In genomic region chr5:131545856-131546255, GRCh38 we compare ENCODE assay signal across 10 cellular contexts.
DNase-seq lines count a peak whose midpoint lies in the region; ATAC-seq and TF ChIP-seq lines count a peak whose summit lies in the region.
"Had no signal": no experiment of that assay in that cellular context is flagged by ENCODE, and none has a peak within 500 bp of the region (broad histone marks: within the 10 kb centered on the region; RNA-seq: fewer than 3 reads in every experiment).

No MANE protein-coding gene starts in this region.

- no peak overlapping the region for H3K27ac ChIP-seq in colonic mucosa
- H3K27ac ChIP-seq: gastroesophageal sphincter had no signal

- 0 out of 2 replicates have a peak, but pooled peaks cover 1% of the 10 kb centered on the region for H3K27me3 Mint-ChIP-seq in HFFc6 (ENCODE audit: insufficient read depth)
- no peaks in the 10 kb centered on the region for H3K27me3 Mint-ChIP-seq in activated naive CD8-positive, alpha-beta T cell treated with anti-CD3 and anti-CD28 coated beads, Interleukin-2, amount 10 ng/mL, durations not matched to agents 7 days and 5 days
- H3K27me3 Mint-ChIP-seq: activated CD8-positive, alpha-beta memory T cell treated with anti-CD3 and anti-CD28 coated beads, Interleukin-2, amount 10 ng/mL, durations not matched to agents 7 days and 5 days had no signal

- H3K27ac Mint-ChIP-seq in HFFc6: peak overlapping the region; percentile 45
- H3K27ac Mint-ChIP-seq in activated naive CD8-positive, alpha-beta T cell treated with anti-CD3 and anti-CD28 coated beads, Interleukin-2, amount 10 ng/mL, durations not matched to agents 7 days and 5 days: no peak overlapping the region
- H3K27ac Mint-ChIP-seq: activated CD8-positive, alpha-beta memory T cell treated with anti-CD3 and anti-CD28 coated beads, Interleukin-2, amount 10 ng/mL, durations not matched to agents 7 days and 5 days had no signal

- no peak for ATAC-seq in activated naive CD8-positive, alpha-beta T cell treated with anti-CD3 and anti-CD28 coated beads, Interleukin-2, amount 10 ng/mL, durations not matched to agents 7 days and 5 days (ENCODE audit: low read depth)
- ATAC-seq in HG03342 (IDR thresholded peaks at IDR 0.05; ENCODE audit: unreplicated experiment): no peak
- ATAC-seq: activated CD8-positive, alpha-beta memory T cell treated with anti-CD3 and anti-CD28 coated beads, Interleukin-2, amount 10 ng/mL, durations not matched to agents 7 days and 5 days; gastroesophageal sphincter had no signal

- TF ChIP-seq CTCF in AG10803 (conservative IDR thresholded peaks at IDR 0.05; ENCODE audit: low read length): no peak
- no peak for TF ChIP-seq CTCF in HFFc6 (IDR thresholded peaks at IDR 0.05)
- TF ChIP-seq CTCF in colonic mucosa (IDR thresholded peaks at IDR 0.05): no peak

- H3K36me3 Mint-ChIP-seq in HFFc6 (ENCODE audit: low read depth): peaks cover 12% of the 10 kb centered on the region; the same call in 1 of the 2 replicates
- H3K36me3 Mint-ChIP-seq in activated naive CD8-positive, alpha-beta T cell treated with anti-CD3 and anti-CD28 coated beads, Interleukin-2, amount 10 ng/mL, durations not matched to agents 7 days and 5 days: peaks cover 52% of the 10 kb centered on the region

- no peaks in the 10 kb centered on the region for H3K9me3 ChIP-seq in colonic mucosa
- H3K9me3 ChIP-seq: gastroesophageal sphincter had no signal

- no peaks in the 10 kb centered on the region for H3K4me1 ChIP-seq in colonic mucosa
- H3K4me1 ChIP-seq: gastroesophageal sphincter had no signal

- no peak overlapping the region for H3K9ac ChIP-seq in colonic mucosa (ENCODE audit: low read depth in 2 of 2, low read length in 2 of 2)

- POLR2A ChIA-PET in activated naive CD8-positive, alpha-beta T cell treated with anti-CD3 and anti-CD28 coated beads, Interleukin-2, amount 10 ng/mL, durations not matched to agents 7 days and 5 days (lab: Charles Lee): interaction anchor here (0.8 kb wide), 1 partner anchor 13 kb away, joined by 3 read pairs; no protein-coding TSS in a partner anchor

- no peaks in the 10 kb centered on the region for H3K36me3 ChIP-seq in colonic mucosa

- no peaks in the 10 kb centered on the region for H3K9me3 Mint-ChIP-seq in HFFc6
- H3K9me3 Mint-ChIP-seq in activated naive CD8-positive, alpha-beta T cell treated with anti-CD3 and anti-CD28 coated beads, Interleukin-2, amount 10 ng/mL, durations not matched to agents 7 days and 5 days: no peaks in the 10 kb centered on the region

- DNase-seq in AG10803 (ENCODE audit: low read depth) (peak; percentile 56), HFFc6 (peak; percentile 61), hepatic stellate cell (ENCODE audit: low spot score) (peak; percentile 22), KG1 (lab: John Stamatoyannopoulos, UW) (no peak), colonic mucosa (no peak), GOT3 (lab: John Stamatoyannopoulos, UW) (no peak)
- no peak for DNase-seq in activated naive CD8-positive, alpha-beta T cell treated with anti-CD3 and anti-CD28 coated beads, Interleukin-2, amount 10 ng/mL, durations not matched to agents 7 days and 5 days
- DNase-seq: activated CD8-positive, alpha-beta memory T cell treated with anti-CD3 and anti-CD28 coated beads, Interleukin-2, amount 10 ng/mL, durations not matched to agents 7 days and 5 days had no signal

- no peak overlapping the region for H3K4me3 Mint-ChIP-seq in HFFc6
- peak overlapping the region; percentile 29 for H3K4me3 Mint-ChIP-seq in activated naive CD8-positive, alpha-beta T cell treated with anti-CD3 and anti-CD28 coated beads, Interleukin-2, amount 10 ng/mL, durations not matched to agents 7 days and 5 days
- H3K4me3 Mint-ChIP-seq: activated CD8-positive, alpha-beta memory T cell treated with anti-CD3 and anti-CD28 coated beads, Interleukin-2, amount 10 ng/mL, durations not matched to agents 7 days and 5 days had no signal

- intact Hi-C loops in colonic mucosa (cut with DNase I): no loop called here

- H3K4me3 ChIP-seq in AG10803 (ENCODE audit: low read length) (no peak overlapping the region), colonic mucosa (no peak overlapping the region)
- H3K4me3 ChIP-seq: gastroesophageal sphincter had no signal

- no peaks in the 10 kb centered on the region for H3K27me3 ChIP-seq in colonic mucosa
- H3K27me3 ChIP-seq: gastroesophageal sphincter had no signal

- H3K4me1 Mint-ChIP-seq in HFFc6 (ENCODE audit: low read depth): peaks cover 49% of the 10 kb centered on the region
- peaks cover 44% of the 10 kb centered on the region for H3K4me1 Mint-ChIP-seq in activated naive CD8-positive, alpha-beta T cell treated with anti-CD3 and anti-CD28 coated beads, Interleukin-2, amount 10 ng/mL, durations not matched to agents 7 days and 5 days

Comparison
In these comparisons a context has a peak if more than half of its experiments do, and no peak if none do; other contexts are left out.
1. DNase-seq: peak in AG10803 (single experiment), HFFc6 (single experiment) and hepatic stellate cell (single experiment); none in activated naive CD8-positive, alpha-beta T cell treated with anti-CD3 and anti-CD28 coated beads, Interleukin-2, amount 10 ng/mL, durations not matched to agents 7 days and 5 days (single experiment), KG1 (single experiment), colonic mucosa (single experiment) and GOT3 (single experiment).